In genomic region chr1:46198026-46198826, GRCh38 we compare ENCODE assay signal across 8 cellular contexts. TPM values are rescaled to one million over a fixed set of nuclear protein-coding genes. Genes with fewer than 3 reads are reported as not detected.
DNase-seq lines count a peak whose midpoint lies in the region; ATAC-seq and TF ChIP-seq lines count a peak whose summit lies in the region.

TSS of gene POMGNT1 (minus strand) at chr1:46198434. CDS start at chr1:46197821, 613 bp downstream.

- peaks cover 27% of the 10 kb centered on the region for H3K36me3 ChIP-seq in effector memory CD4-positive, alpha-beta T cell (ENCODE audit: control insufficient read depth, insufficient read depth, low read length)
- no peaks in the 10 kb centered on the region for H3K36me3 ChIP-seq in mesendoderm (ENCODE audit: control insufficient read depth, insufficient read depth, low read length)

- H2BK120ac ChIP-seq in mesendoderm (ENCODE audit: low read depth, low read length) = no peak within 1 kb of the TSS

- peak within 1 kb of the TSS; percentile 65 for H3K4me3 ChIP-seq in effector memory CD4-positive, alpha-beta T cell (ENCODE audit: insufficient read depth, low read depth, low read length, poor library complexity, severe bottlenecking)
- H3K4me3 ChIP-seq in mesendoderm (ENCODE audit: low read length) = peak within 1 kb of the TSS; percentile 83

- no peak within 1 kb of the TSS for H4K8ac ChIP-seq in mesendoderm (ENCODE audit: low read depth, low read length)

- H3K9ac ChIP-seq in mesendoderm (ENCODE audit: low read length) = peak within 1 kb of the TSS; percentile 97

- H3K18ac ChIP-seq in mesendoderm (ENCODE audit: low read length) = peak within 1 kb of the TSS; percentile 91

- no peaks in the 10 kb centered on the region for H3K27me3 ChIP-seq in effector memory CD4-positive, alpha-beta T cell (replicated peaks; ENCODE audit: control insufficient read depth, insufficient read depth, low read length, poor library complexity, severe bottlenecking)
- H3K27me3 ChIP-seq in mesendoderm (ENCODE audit: insufficient read depth, low read length, poor library complexity) = no peaks in the 10 kb centered on the region

- H3K79me2 ChIP-seq in mesendoderm (ENCODE audit: control insufficient read depth, insufficient read depth, low read length) = no peaks in the 10 kb centered on the region

- H2BK15ac ChIP-seq in mesendoderm (replicated peaks; ENCODE audit: low read depth) = no peak within 1 kb of the TSS

- H2BK5ac ChIP-seq in mesendoderm (ENCODE audit: low read length) = peak within 1 kb of the TSS; percentile 81

- peak within 1 kb of the TSS; percentile 90 for H3K4ac ChIP-seq in mesendoderm (ENCODE audit: low read depth, low read length)

- peak within 1 kb of the TSS; percentile 61 for H3K27ac ChIP-seq in effector memory CD4-positive, alpha-beta T cell (ENCODE audit: insufficient read depth, low read length, poor library complexity, severe bottlenecking)
- peak within 1 kb of the TSS; percentile 15 for H3K27ac ChIP-seq in mesendoderm (ENCODE audit: low read depth, low read length)

- no CpG with 5 or more reads among the region's 67 CpGs for WGBS in mesendoderm (ENCODE audit: extremely low coverage, insufficient coverage, low lambda C conversion rate)

- DNase-seq in AG09319 (ENCODE audit: extremely low read depth, low read depth) (no peak), NCI-H526 treated with DMSO at 0.1 percent for 48 hours (lab: John Stamatoyannopoulos, UW) (peak; percentile 52), mesendoderm (peak; percentile 75)
- DNase-seq in activated CD8-positive, alpha-beta memory T cell treated with anti-CD3 and anti-CD28 coated beads for 24 hours = peak; percentile 91
- DNase-seq in effector memory CD4-positive, alpha-beta T cell = peak; percentile 56 to 62 (median 59)
- DNase-seq in stimulated activated CD8-positive, alpha-beta memory T cell treated with anti-CD3 and anti-CD28 coated beads, Interleukin-15, amount 100 ng/mL, for 1 hour (ENCODE audit: low read depth) = peak; percentile 55

- ATAC-seq in GM18858 (IDR thresholded peaks at IDR 0.05; ENCODE audit: unreplicated experiment) = peak; percentile 77
- ATAC-seq in HG03095 (IDR thresholded peaks at IDR 0.05; ENCODE audit: unreplicated experiment) = peak; percentile 88

- TF ChIP-seq CTCF in AG09319 (IDR thresholded peaks at IDR 0.05; ENCODE audit: low read depth, low read length) = peak; percentile 27

- peak within 1 kb of the TSS; percentile 99 for H3K23ac ChIP-seq in mesendoderm (ENCODE audit: low read length)

- peak within 1 kb of the TSS; percentile 90 for H4K5ac ChIP-seq in mesendoderm (ENCODE audit: low read length)

- no peaks in the 10 kb centered on the region for H3K9me3 ChIP-seq in effector memory CD4-positive, alpha-beta T cell (ENCODE audit: control insufficient read depth, low read length)

- H3K4me2 ChIP-seq in mesendoderm (ENCODE audit: low read length) = peak within 1 kb of the TSS; percentile 93

- peak within 1 kb of the TSS; percentile 98 for H3K56ac ChIP-seq in mesendoderm (ENCODE audit: low read length)

- no peak within 1 kb of the TSS for H2AK5ac ChIP-seq in mesendoderm (ENCODE audit: low read length)

- H3K79me1 ChIP-seq in mesendoderm (ENCODE audit: low read length) = peaks cover 2% of the 10 kb centered on the region

- H3K4me1 ChIP-seq in effector memory CD4-positive, alpha-beta T cell (ENCODE audit: control insufficient read depth, insufficient read depth, low read length, poor library complexity, severe bottlenecking) = peaks cover 10% of the 10 kb centered on the region
- H3K4me1 ChIP-seq in mesendoderm (ENCODE audit: control insufficient read depth, low read depth, low read length) = no peaks in the 10 kb centered on the region

RNA-seq across cellular contexts. Expression of gene POMGNT1, which starts in this region (rescaled TPM):
- polyA plus RNA-seq in mesendoderm (2013, experiment 1 of 2) = 38.0 TPM
- polyA plus RNA-seq in mesendoderm (2013, experiment 2 of 2) = 38.1 TPM
